In the genomic region with DNA sequence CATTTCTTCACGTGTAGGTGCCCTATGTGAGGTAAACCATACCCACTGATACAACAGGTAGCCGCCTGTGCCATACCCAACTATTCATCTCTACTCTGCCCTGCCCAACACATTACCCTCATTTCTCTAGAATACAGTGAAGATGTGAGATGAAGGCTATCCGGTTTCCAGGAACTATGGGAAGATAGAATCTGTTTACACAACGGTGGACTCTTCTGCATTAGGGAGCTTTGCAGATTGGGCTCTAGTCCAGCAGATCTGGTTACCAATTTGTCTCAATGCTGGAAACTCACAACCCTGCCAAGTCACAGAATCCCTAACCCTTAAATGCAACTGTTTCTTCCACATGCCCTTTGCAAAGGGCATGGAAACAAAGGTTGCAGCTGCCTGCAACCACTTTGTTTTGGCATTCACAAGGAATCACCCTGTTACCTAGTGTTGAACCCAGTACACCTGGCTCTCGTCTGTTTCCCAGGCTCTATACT, we compare ENCODE assay signal across 21 cellular contexts. TPM values are rescaled to one million over a fixed set of nuclear protein-coding genes. Genes with fewer than 3 reads are reported as not detected.
DNase-seq lines count a peak whose midpoint lies in the region; FAIRE-seq and TF ChIP-seq lines count a peak whose summit lies in the region.
"Had no signal": no experiment of that assay in that cellular context is flagged by ENCODE, and none has a peak within 500 bp of the region (broad histone marks: within the 10 kb centered on the region; RNA-seq: fewer than 3 reads in every experiment).

No MANE protein-coding gene starts in this region.

- H3K9ac ChIP-seq in fibroblast of lung (ENCODE audit: insufficient read depth, low read length) = no peak overlapping the region

- DNase-seq in NCI-H2171 treated with DMSO at 0.1 percent for 48 hours (lab: John Stamatoyannopoulos, UW) (peak; percentile 39), NCI-H2171 (lab: John Stamatoyannopoulos, UW) (no peak), NCI-H2196 (lab: John Stamatoyannopoulos, UW; ENCODE audit: unreplicated experiment) (peak; percentile 61), fibroblast of lung (ENCODE audit: low read depth in 2 of 2) (peak; percentile 28 to 66), GM19239 (ENCODE audit: insufficient read length, low spot score) (no peak), erythroblast (lab: John Stamatoyannopoulos, UW) (no peak), GOT3 (lab: John Stamatoyannopoulos, UW) (no peak)
- DNase-seq: activated CD4-positive, alpha-beta memory T cell treated with anti-CD3 and anti-CD28 coated beads for 36 hours; activated CD4-positive, CD25-positive, alpha-beta regulatory T cell; activated effector memory CD4-positive, alpha-beta T cell treated with Interleukin-2 at 50 U/mL for 16 hours; activated naive CD8-positive, alpha-beta T cell treated with anti-CD3 and anti-CD28 coated beads, Interleukin-2, amount 10 ng/mL, durations not matched to agents 7 days and 5 days; COR-L47; left colon; natural killer cell; NCI-H146; NCI-H446 treated with DMSO at 0.1 percent for 48 hours; stimulated activated naive CD8-positive, alpha-beta T cell treated with anti-CD3 and anti-CD28 coated beads, Interleukin-15, amount 100 ng/mL, for 72 hours; T1000 had no signal

- H3K27ac ChIP-seq in fibroblast of lung (ENCODE audit: insufficient read depth, low read length) (no peak overlapping the region), thymus (ENCODE audit: low read depth) (peak overlapping the region; percentile 26)
- H3K27ac ChIP-seq: right atrium auricular region had no signal

- no peak overlapping the region for H2AFZ ChIP-seq in fibroblast of lung (ENCODE audit: low read length)

- no peak for TF ChIP-seq CTCF in fibroblast of lung (conservative IDR thresholded peaks at IDR 0.05 in 1 of 2, IDR thresholded peaks at IDR 0.05 in 1 of 2; ENCODE audit: low read depth in 1 of 2, low read length in 2 of 2)

- H3K4me1 ChIP-seq in fibroblast of lung (ENCODE audit: control insufficient read depth, extremely low read depth, insufficient read depth, low read length) = peaks cover 19% of the 10 kb centered on the region
- peaks cover 13% of the 10 kb centered on the region for H3K4me1 ChIP-seq in thymus (ENCODE audit: control insufficient read depth, insufficient read depth, low read length)
- H3K4me1 ChIP-seq: right atrium auricular region had no signal

- H3K4me2 ChIP-seq in fibroblast of lung (ENCODE audit: extremely low read depth, insufficient read depth, low read length) = no peak overlapping the region

- H3K4me3 ChIP-seq in fibroblast of lung (replicated peaks in 1 of 4; ENCODE audit: control extremely low read depth in 1 of 4, insufficient read depth in 1 of 4, low read depth in 3 of 4, low read length in 4 of 4) (no peak overlapping the region), thymus (ENCODE audit: low read length) (no peak overlapping the region)
- H3K4me3 ChIP-seq: right atrium auricular region had no signal

- 93% methylated on average over 5 of the region's 5 CpGs for WGBS in thymus

- no peaks in the 10 kb centered on the region for H3K36me3 ChIP-seq in fibroblast of lung (ENCODE audit: control insufficient read depth, insufficient read depth, low read length)
- H3K36me3 ChIP-seq in thymus (ENCODE audit: control insufficient read depth, insufficient read depth) = no peaks in the 10 kb centered on the region
- H3K36me3 ChIP-seq: right atrium auricular region had no signal

- H3K9me3 ChIP-seq in fibroblast of lung (ENCODE audit: control insufficient read depth, insufficient read depth, low read depth, low read length) = no peaks in the 10 kb centered on the region
- H3K9me3 ChIP-seq in thymus (ENCODE audit: control insufficient read depth) = no peaks in the 10 kb centered on the region
- H3K9me3 ChIP-seq: right atrium auricular region had no signal

- no peaks in the 10 kb centered on the region for H4K20me1 ChIP-seq in fibroblast of lung (ENCODE audit: control insufficient read depth, extremely low read depth, insufficient read depth, low read length)

- no peak for TF ChIP-seq POLR2A in erythroblast (IDR thresholded peaks at IDR 0.05; ENCODE audit: low read length)

- FAIRE-seq in GM19239 (lab: Jason Lieb, UNC) = no peak
- FAIRE-seq: A204.1 had no signal

- no peaks in the 10 kb centered on the region for H3K79me2 ChIP-seq in fibroblast of lung (ENCODE audit: control insufficient read depth, insufficient read depth, low read length)

- no peaks in the 10 kb centered on the region for H3K27me3 ChIP-seq in fibroblast of lung (ENCODE audit: control insufficient read depth, insufficient read depth, low read length)
- H3K27me3 ChIP-seq in thymus (ENCODE audit: control insufficient read depth, insufficient read depth) = no peaks in the 10 kb centered on the region
- H3K27me3 ChIP-seq: right atrium auricular region had no signal

RNA-seq across cellular contexts. Expression of a gene that starts 6.4 kb away (rescaled TPM):
- total RNA-seq in fibroblast of lung = 29.8 and 34.2 TPM in 2 replicates
- 57.4 and 71.1 TPM in 2 replicates for polyA plus RNA-seq in fibroblast of lung
- 45.6 and 50.1 TPM in 2 replicates for polyA plus RNA-seq in fibroblast of lung (2012)
- 29.6 and 35.0 TPM in 2 replicates for polyA minus RNA-seq in fibroblast of lung (ENCODE audit: low replicate concordance)
- 21.2 TPM for polyA plus RNA-seq in thymus

Comparison
In these comparisons a context has a peak if more than half of its experiments do, and no peak if none do; other contexts are left out.
1. DNase-seq: peak in NCI-H2171 treated with DMSO at 0.1 percent for 48 hours (single experiment), NCI-H2196 (single experiment) and fibroblast of lung (2 of 2); none in NCI-H2171 (single experiment), GM19239 (single experiment), erythroblast (0 of 2) and GOT3 (single experiment).